Comparison of ENCODE assay signal across 8 cellular contexts in genomic region chr4:2413821-2414610, GRCh38. TPM values are rescaled to one million over a fixed set of nuclear protein-coding genes. Genes with fewer than 3 reads are reported as not detected.
DNase-seq lines count a peak whose midpoint lies in the region; ATAC-seq, FAIRE-seq and TF ChIP-seq lines count a peak whose summit lies in the region.

No MANE protein-coding gene starts in this region.

- H3K79me1 ChIP-seq in mesendoderm (ENCODE audit: low read length) = no peaks in the 10 kb centered on the region

- H3K23ac ChIP-seq in mesendoderm (ENCODE audit: low read length) = no peak overlapping the region

- no peak for TF ChIP-seq POLR2A in A549 (IDR thresholded peaks at IDR 0.05; ENCODE audit: low read length)

- TF ChIP-seq RAD21 in A549 (conservative IDR thresholded peaks at IDR 0.05 in 1 of 2, IDR thresholded peaks at IDR 0.05 in 1 of 2) (no peak), Ishikawa (IDR thresholded peaks at IDR 0.05; ENCODE audit: low read depth) (no peak)

- FAIRE-seq in A549 (lab: Jason Lieb, UNC) = no peak

- no peak overlapping the region for H4K8ac ChIP-seq in mesendoderm (ENCODE audit: low read depth, low read length)

- no peak overlapping the region for H3K4me3 ChIP-seq in A549
- no peak overlapping the region for H3K4me3 ChIP-seq in adipocyte (ENCODE audit: low read length)
- no peak overlapping the region for H3K4me3 ChIP-seq in mesendoderm (ENCODE audit: low read length)

- peak overlapping the region; percentile 43 for H3K18ac ChIP-seq in mesendoderm (ENCODE audit: low read length)

- H3K56ac ChIP-seq in mesendoderm (ENCODE audit: low read length) = peak overlapping the region; percentile 38

- TF ChIP-seq CTCF in A549 (IDR thresholded peaks at IDR 0.05) = no peak

- WGBS in A549 (ENCODE audit: missing lambda C conversion rate) = 58% methylated on average over 12 of the region's 14 CpGs
- WGBS in mesendoderm (ENCODE audit: extremely low coverage, insufficient coverage, low lambda C conversion rate) = no CpG with 5 or more reads among the region's 14 CpGs

- peak overlapping the region; percentile 4 for H2BK120ac ChIP-seq in mesendoderm (ENCODE audit: low read depth, low read length)

- TF ChIP-seq EP300 in A549 (IDR thresholded peaks at IDR 0.05) (no peak), Ishikawa (IDR thresholded peaks at IDR 0.05; ENCODE audit: borderline replicate concordance) (no peak)

- no peak overlapping the region for H3K9ac ChIP-seq in adipocyte (ENCODE audit: low read length)
- peak overlapping the region; percentile 2 for H3K9ac ChIP-seq in mesendoderm (ENCODE audit: low read length)

- peak overlapping the region; percentile 80 for H2AK5ac ChIP-seq in mesendoderm (ENCODE audit: low read length)

- H3K4me2 ChIP-seq in A549 = peak overlapping the region; percentile 90
- H3K4me2 ChIP-seq in mesendoderm (ENCODE audit: low read length) = no peak overlapping the region

- H2BK15ac ChIP-seq in mesendoderm (replicated peaks; ENCODE audit: low read depth) = peak overlapping the region; percentile 5

- peak overlapping the region; percentile 87 to 91 for H3K27ac ChIP-seq in A549
- peak overlapping the region; percentile 55 for H3K27ac ChIP-seq in mesendoderm (ENCODE audit: low read depth, low read length)

- POLR2A ChIA-PET in A549 (lab: Yijun Ruan, JAX) = interaction anchor here (0.8 to 2.1 kb wide), 5 partner anchors 11 to 187 kb away, joined by 3 to 10 read pairs (median 3); partner anchors contain the start of gene MXD4

- H4K5ac ChIP-seq in mesendoderm (ENCODE audit: low read length) = no peak overlapping the region

- H3K4me1 ChIP-seq in A549 = peaks cover 24% of the 10 kb centered on the region
- peaks cover 21% of the 10 kb centered on the region for H3K4me1 ChIP-seq in adipocyte (ENCODE audit: control insufficient read depth, insufficient read depth, low read length)
- H3K4me1 ChIP-seq in mesendoderm (ENCODE audit: control insufficient read depth, low read depth, low read length) = peaks cover 9% of the 10 kb centered on the region

- CTCF ChIA-PET in A549 (lab: Yijun Ruan, JAX) = interaction anchor here (1.0 to 5.2 kb wide), 14 partner anchors 8 to 121 kb away, joined by 3 to 34 read pairs (median 5); no protein-coding TSS in a partner anchor

- H3K9me3 ChIP-seq in A549 (no peaks in the 10 kb centered on the region), adipocyte (ENCODE audit: control insufficient read depth, low read length) (no peaks in the 10 kb centered on the region)

- peak overlapping the region; percentile 19 for H3K4ac ChIP-seq in mesendoderm (ENCODE audit: low read depth, low read length)

- peak overlapping the region; percentile 22 for H2BK5ac ChIP-seq in mesendoderm (ENCODE audit: low read length)

- peaks cover 9% of the 10 kb centered on the region for H3K27me3 ChIP-seq in adipocyte (replicated peaks; ENCODE audit: control insufficient read depth, insufficient read depth, low read length)
- H3K27me3 ChIP-seq in mesendoderm (ENCODE audit: insufficient read depth, low read length, poor library complexity) = peaks cover 22% of the 10 kb centered on the region

- H3K36me3 ChIP-seq in adipocyte (ENCODE audit: control insufficient read depth, insufficient read depth, low read length, severe bottlenecking) (no peaks in the 10 kb centered on the region), mesendoderm (ENCODE audit: control insufficient read depth, insufficient read depth, low read length) (no peaks in the 10 kb centered on the region)

- no peak for ATAC-seq in A549

- DNase-seq in A549 (ENCODE audit: low read depth in 1 of 2, low spot score in 1 of 2) (no peak), adipocyte (ENCODE audit: low read depth) (peak; percentile 24), mesendoderm (peak; percentile 70), GM19238 (ENCODE audit: insufficient read length, low spot score) (no peak), DMS 273 treated with DMSO at 0.1 percent for 48 hours (lab: John Stamatoyannopoulos, UW) (no peak), inferior parietal cortex (ENCODE audit: extremely low spot score) (no peak), occipital lobe (lab: John Stamatoyannopoulos, UW) (no peak)

- H3K79me2 ChIP-seq in mesendoderm (ENCODE audit: control insufficient read depth, insufficient read depth, low read length) = no peaks in the 10 kb centered on the region

TF ChIP-seq in A549, 52 proteins besides CTCF, POLR2A, EP300 and RAD21 (continues in another document):
- no peak for TF ChIP-seq PHF8 (IDR thresholded peaks at IDR 0.05; ENCODE audit: borderline replicate concordance, low read depth)
- no peak for TF ChIP-seq RFX5 (IDR thresholded peaks at IDR 0.05)
- no peak for TF ChIP-seq NR3C1 (IDR thresholded peaks at IDR 0.05)
- TF ChIP-seq HDAC2 (IDR thresholded peaks at IDR 0.05) = no peak
- TF ChIP-seq KDM1A (IDR thresholded peaks at IDR 0.05; ENCODE audit: low read depth) = no peak
- no peak for TF ChIP-seq ELK1 (IDR thresholded peaks at IDR 0.05; ENCODE audit: low read depth, low read length)
- TF ChIP-seq USF2 (IDR thresholded peaks at IDR 0.05) = no peak

TF ChIP-seq in Ishikawa, 13 proteins besides CTCF, POLR2A, EP300 and RAD21:
- no peak for TF ChIP-seq CEBPB (IDR thresholded peaks at IDR 0.05)
- TF ChIP-seq USF1 (IDR thresholded peaks at IDR 0.05) = peak; percentile 42; the same call in 1 of the 2 replicates
- TF ChIP-seq TAF1 (IDR thresholded peaks at IDR 0.05; ENCODE audit: low read depth) = no peak

RNA-seq across cellular contexts. Expression of gene ZFYVE28, which starts 4.4 kb away (rescaled TPM):
- polyA plus RNA-seq in A549 (2011; rRNA removed) = 1.8 and 2.3 TPM in 2 replicates
- polyA plus RNA-seq in A549 (2012; cell fraction: cytosol; rRNA removed) = 1.8 and 2.3 TPM in 2 replicates
- polyA plus RNA-seq in A549 (2012; cell fraction: nucleus; rRNA removed) = 8.9 and 9.2 TPM in 2 replicates
- 1.5 to 2.1 TPM (median 1.6 TPM) in 3 replicates for polyA plus RNA-seq in A549 (2017; fragmentation: RNase III; extraction: RNeasy Plus Mini Kit Qiagen cat#74134 plus additional on column Dnase treatment)
- 1.2 and 3.9 TPM in 2 replicates for polyA minus RNA-seq in A549 (2011; rRNA and poly(A)+ RNA removed)
- polyA plus RNA-seq in mesendoderm (2013, experiment 1 of 2) = 1.5 TPM
- 1.4 TPM for polyA plus RNA-seq in mesendoderm (2013, experiment 2 of 2)
- total RNA-seq in occipital lobe = 3.7 TPM

RNA-seq across cellular contexts. Expression of gene CFAP99, which starts 4.7 kb away (rescaled TPM):
- polyA plus RNA-seq in A549 (2011; rRNA removed) = 0.11 TPM in 1 of 2 replicates, not detected in the other
- polyA plus RNA-seq in A549 (2012; cell fraction: cytosol; rRNA removed) = 0.04 and 0.16 TPM in 2 replicates
- polyA plus RNA-seq in A549 (2012; cell fraction: nucleus; rRNA removed) = 0.26 and 0.34 TPM in 2 replicates
- 0.08 to 0.14 TPM (median 0.09 TPM) in 3 replicates for polyA plus RNA-seq in A549 (2017; fragmentation: RNase III; extraction: RNeasy Plus Mini Kit Qiagen cat#74134 plus additional on column Dnase treatment)
- polyA minus RNA-seq in A549 (2011; rRNA and poly(A)+ RNA removed) = not detected in 2 replicates
- polyA plus RNA-seq in mesendoderm (2013, experiment 1 of 2) = 0.11 TPM
- 0.13 TPM for polyA plus RNA-seq in mesendoderm (2013, experiment 2 of 2)
- not detected for total RNA-seq in occipital lobe

RNA-seq across cellular contexts. Expression of gene RNF4, which starts 54.9 kb away (rescaled TPM):
- 87.3 and 93.5 TPM in 2 replicates for polyA plus RNA-seq in A549 (2011; rRNA removed)
- polyA plus RNA-seq in A549 (2012; cell fraction: cytosol; rRNA removed) = 50.1 and 56.0 TPM in 2 replicates
- 41.5 and 55.4 TPM in 2 replicates for polyA plus RNA-seq in A549 (2012; cell fraction: nucleus; rRNA removed)
- polyA plus RNA-seq in A549 (2017; fragmentation: RNase III; extraction: RNeasy Plus Mini Kit Qiagen cat#74134 plus additional on column Dnase treatment) = 65.8 to 67.1 TPM (median 66.9 TPM) in 3 replicates
- 67.3 and 77.0 TPM in 2 replicates for polyA minus RNA-seq in A549 (2011; rRNA and poly(A)+ RNA removed)
- polyA plus RNA-seq in mesendoderm (2013, experiment 1 of 2) = 57.6 TPM
- 56.5 TPM for polyA plus RNA-seq in mesendoderm (2013, experiment 2 of 2)
- 29.6 TPM for total RNA-seq in occipital lobe

Comparison
In these comparisons a context has a peak if more than half of its experiments do, and no peak if none do; other contexts are left out.
1. DNase-seq: peak in adipocyte (single experiment) and mesendoderm (single experiment); none in A549 (0 of 2), GM19238 (single experiment), DMS 273 treated with DMSO at 0.1 percent for 48 hours (single experiment), inferior parietal cortex (single experiment) and occipital lobe (single experiment).